In genomic region chr18:31648966-31649429, GRCh38 we compare ENCODE assay signal across 9 cellular contexts. TPM values are rescaled to one million over a fixed set of nuclear protein-coding genes. Genes with fewer than 3 reads are reported as not detected.
DNase-seq lines count a peak whose midpoint lies in the region; ATAC-seq, FAIRE-seq and TF ChIP-seq lines count a peak whose summit lies in the region.
"Had no signal": no experiment of that assay in that cellular context is flagged by ENCODE, and none has a peak within 500 bp of the region (broad histone marks: within the 10 kb centered on the region; RNA-seq: fewer than 3 reads in every experiment).

No MANE protein-coding gene starts in this region.

- no peaks in the 10 kb centered on the region for H3K9me3 ChIP-seq in thyroid gland

- H3K4me3 ChIP-seq in fibroblast of the aortic adventitia (ENCODE audit: low read depth, low read length) (no peak overlapping the region), thyroid gland (replicated peaks in 1 of 3) (no peak overlapping the region)

- H3K27me3 ChIP-seq in thyroid gland: no peaks in the 10 kb centered on the region

- no peaks in the 10 kb centered on the region for H3K36me3 ChIP-seq in thyroid gland

- no peaks in the 10 kb centered on the region for H3K9me3 Mint-ChIP-seq in nephron progenitor cell

- no peak overlapping the region for H3K27ac ChIP-seq in thyroid gland

- peaks cover 31% of the 10 kb centered on the region for H3K4me1 Mint-ChIP-seq in nephron progenitor cell

- no peak for TF ChIP-seq CTCF in fibroblast of the aortic adventitia (IDR thresholded peaks at IDR 0.05; ENCODE audit: insufficient read depth, low read length)
- no peak for TF ChIP-seq CTCF in thyroid gland (IDR thresholded peaks at IDR 0.05)
- TF ChIP-seq CTCF in nephron progenitor cell (IDR thresholded peaks at IDR 0.05): no peak

- intact Hi-C loops in thyroid gland (cut with DNase I): no loop called here

- H3K27ac Mint-ChIP-seq in nephron progenitor cell: no peak overlapping the region

- H3K4me1 ChIP-seq in thyroid gland: no peaks in the 10 kb centered on the region

- DNase-seq in GM12891 (ENCODE audit: insufficient read length, low spot score): no peak
- peak; percentile 81 for DNase-seq in HT1080 (ENCODE audit: low read depth)
- peak; percentile 38 for DNase-seq in fibroblast of the aortic adventitia (ENCODE audit: low read depth)
- no peak for DNase-seq in epidermal melanocyte (ENCODE audit: insufficient read length, low spot score)
- no peak for DNase-seq in RPMI8226
- DNase-seq in thyroid gland: no peak
- DNase-seq in nephron progenitor cell: no peak

- no peak overlapping the region for H3K4me3 Mint-ChIP-seq in nephron progenitor cell

- H3K27me3 Mint-ChIP-seq in nephron progenitor cell (ENCODE audit: low read depth, poor library complexity): peaks cover 3% of the 10 kb centered on the region

- FAIRE-seq in GM12891 (lab: Jason Lieb, UNC): peak; percentile 89

- WGBS in thyroid gland, 2 donors: 86 to 87% methylated on average over 2 of the region's 2 CpGs

- peaks cover 31% of the 10 kb centered on the region for H3K36me3 Mint-ChIP-seq in nephron progenitor cell (ENCODE audit: low read depth)

- no peak for TF ChIP-seq POLR2A in GM12891 (IDR thresholded peaks at IDR 0.05; ENCODE audit: low read depth, low read length)
- TF ChIP-seq POLR2A in thyroid gland (IDR thresholded peaks at IDR 0.05): no peak

- peak; percentile 53 for ATAC-seq in GM21737 (IDR thresholded peaks at IDR 0.05; ENCODE audit: unreplicated experiment)

TF ChIP-seq in GM12891, 5 proteins besides CTCF, POLR2A, EP300 and RAD21:
- TF ChIP-seq POU2F2 (IDR thresholded peaks at IDR 0.05; ENCODE audit: low read depth, low read length) (no peak), PAX5 (IDR thresholded peaks at IDR 0.05; ENCODE audit: insufficient read depth, low read length, severe bottlenecking) (no peak), POLR2AphosphoS5 (IDR thresholded peaks at IDR 0.05; ENCODE audit: low read depth, low read length) (no peak), SPI1 (IDR thresholded peaks at IDR 0.05; ENCODE audit: low read depth, low read length) (no peak), TAF1 (IDR thresholded peaks at IDR 0.05; ENCODE audit: low read depth, low read length) (no peak)

RNA-seq across cellular contexts. Expression of gene B4GALT6, which starts 35.4 kb away (rescaled TPM):
- polyA plus RNA-seq in GM12891 (2012; ENCODE audit: low read depth, missing spikeins): 14.9 TPM
- 22.1 and 29.3 TPM in 2 replicates for total RNA-seq in HT1080 (2014; rRNA removed; shearing (Covaris generic))
- polyA plus RNA-seq in HT1080 (2015; cell fraction: cytosol; rRNA removed): 26.7 and 37.5 TPM in 2 replicates
- polyA plus RNA-seq in HT1080 (2015; cell fraction: nucleus; rRNA removed): 31.1 and 36.9 TPM in 2 replicates
- 1.9 and 6.3 TPM in 2 replicates for total RNA-seq in fibroblast of the aortic adventitia (ENCODE audit: low replicate concordance)
- 1 to 10 TPM; 1.3 to 2.6 (median 2.5) TPM for total RNA-seq in thyroid gland

RNA-seq across cellular contexts. Expression of gene TTR, which starts 57.3 kb away (rescaled TPM):
- not detected for polyA plus RNA-seq in GM12891 (2012; ENCODE audit: low read depth, missing spikeins)
- total RNA-seq in HT1080 (2014; rRNA removed; shearing (Covaris generic)): not detected in 2 replicates
- not detected in 2 replicates for polyA plus RNA-seq in HT1080 (2015; cell fraction: cytosol; rRNA removed)
- polyA plus RNA-seq in HT1080 (2015; cell fraction: nucleus; rRNA removed): not detected in 2 replicates
- not detected in 2 replicates for total RNA-seq in fibroblast of the aortic adventitia (ENCODE audit: low replicate concordance)
- total RNA-seq in thyroid gland: not detected
- total RNA-seq: dermis microvascular lymphatic vessel endothelial cell had no signal

Comparison
In these comparisons a context has a peak if more than half of its experiments do, and no peak if none do; other contexts are left out.
1. DNase-seq: peak in HT1080 (single experiment) and fibroblast of the aortic adventitia (single experiment); none in GM12891 (single experiment), epidermal melanocyte (single experiment), RPMI8226 (single experiment), thyroid gland (0 of 2) and nephron progenitor cell (single experiment).